Comparison of ENCODE assay signal across 18 cellular contexts in the genomic region with DNA sequence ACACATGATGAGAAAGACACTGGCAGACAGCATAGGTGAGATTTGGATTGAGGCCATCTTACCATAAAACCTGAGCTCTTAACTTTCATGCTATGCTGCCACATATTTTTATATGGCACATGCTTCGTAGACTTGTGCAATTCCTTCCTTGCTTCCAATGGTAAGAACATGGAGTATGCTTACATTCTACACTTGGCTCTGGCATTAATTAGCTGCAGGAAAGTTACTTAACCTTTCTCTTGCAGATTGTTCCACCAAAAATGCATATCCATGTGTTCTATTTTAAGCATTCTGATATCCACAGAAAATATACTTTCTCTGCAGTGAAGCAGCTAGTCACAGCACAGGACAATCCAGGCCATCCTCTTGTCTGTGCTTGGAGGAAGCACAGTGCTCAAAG.
"Had no signal": no experiment of that assay in that cellular context is flagged by ENCODE, and none has a peak within 500 bp of the region (broad histone marks: within the 10 kb centered on the region; RNA-seq: fewer than 3 reads in every experiment).

No MANE protein-coding gene starts in this region.

- H3K4me1 ChIP-seq: left ventricle myocardium inferior, right atrium auricular region, tibial nerve, uterus had no signal

- H3K27me3 ChIP-seq: ovary, right atrium auricular region, right lobe of liver, tibial nerve, uterus had no signal

- H3K27ac ChIP-seq: left ventricle myocardium inferior, ovary, right atrium auricular region, right lobe of liver, tibial nerve, uterus had no signal

- H3K4me3 ChIP-seq: left ventricle myocardium inferior, lung, ovary, right atrium auricular region, right lobe of liver, smooth muscle cell, tibial nerve, uterus had no signal

- DNase-seq: islet precursor cell; left ventricle myocardium inferior; mesendoderm; naive thymus-derived CD4-positive, alpha-beta T cell; ovary; right lobe of liver; stimulated activated CD4-positive, alpha-beta T cell treated with anti-CD3 and anti-CD28 coated beads, Interleukin-1b, Interleukin-23, amount 100 ng/mL, for 48 hours; stimulated activated CD4-positive, alpha-beta T cell treated with anti-CD3 and anti-CD28 coated beads, Interleukin-2, amount 100 ng/mL, for 48 hours; stimulated activated CD4-positive, alpha-beta T cell treated with anti-CD3 and anti-CD28 coated beads, Interleukin-4, amount 100 ng/mL, for 4 hours; stimulated activated CD8-positive, alpha-beta memory T cell treated with anti-CD3 and anti-CD28 coated beads, Interleukin-4, amount 100 ng/mL, for 48 hours; stimulated activated naive CD4-positive, alpha-beta T cell treated with Interleukin-2 at 50 U/mL for 16 hours; stimulated activated naive CD8-positive, alpha-beta T cell treated with anti-CD3 and anti-CD28 coated beads, Interleukin-15, amount 100 ng/mL, for 72 hours; substantia nigra; uterus had no signal

- H3K9me3 ChIP-seq: left ventricle myocardium inferior, ovary, right atrium auricular region, right lobe of liver, tibial nerve, uterus had no signal

- H3K36me3 ChIP-seq: ovary, uterus had no signal

- H3K4me2 ChIP-seq: smooth muscle cell had no signal
